ENCODE assay signal across 7 cellular contexts in genomic region chr14:49768301-49769121, GRCh38. TPM values are rescaled to one million over a fixed set of nuclear protein-coding genes. Genes with fewer than 3 reads are reported as not detected.
A peak's percentile ranks its signal among the peaks of the same experiment; 100 is the strongest.
DNase-seq lines count a peak whose midpoint lies in the region; ATAC-seq, FAIRE-seq and TF ChIP-seq lines count a peak whose summit lies in the region.

No MANE protein-coding gene starts in this region.

- peak overlapping the region; percentile 90 to 96 for H3K27ac ChIP-seq in coronary artery
- H3K27ac ChIP-seq in HepG2 (ENCODE audit: extremely low read length, insufficient read depth, low read length): peak overlapping the region; percentile 99

- in situ Hi-C loops in HepG2 (cut with HindIII; ENCODE audit: extremely low pct_ligation_motif_present, low pct_unique_long_range_greater_than_20kb): loop anchor here (5.0 to 10.0 kb wide), 2 partner anchors 74 to 136 kb away; partner anchors contain the start of gene KLHDC1

- ATAC-seq in GM18499 (IDR thresholded peaks at IDR 0.05; ENCODE audit: insufficient read depth, unreplicated experiment) (peak; percentile 22), HG02623 (IDR thresholded peaks at IDR 0.05; ENCODE audit: unreplicated experiment) (peak; percentile 29), HepG2 (peak; percentile 39)

- H2AFZ ChIP-seq in HepG2 (ENCODE audit: low read length): no peak overlapping the region

- peak overlapping the region; percentile 99 for H3K4me2 ChIP-seq in HepG2 (ENCODE audit: low read depth, low read length)

- TF ChIP-seq RAD21 in HepG2 (CRISPR knock-in tag; IDR thresholded peaks at IDR 0.05): no peak

- H4K20me1 ChIP-seq in HepG2 (ENCODE audit: insufficient read depth, low read length): no peaks in the 10 kb centered on the region

- H3K9me3 ChIP-seq in HepG2 (ENCODE audit: low read length): no peaks in the 10 kb centered on the region

- peaks cover 41% of the 10 kb centered on the region for H3K79me2 ChIP-seq in HepG2 (ENCODE audit: insufficient read depth, low read length)

- peak overlapping the region; percentile 98 for H3K9ac ChIP-seq in HepG2 (ENCODE audit: insufficient read depth, low read depth, low read length)

- WGBS in HepG2 (ENCODE audit: low lambda C conversion rate): 0% methylated on average over 40 of the region's 67 CpGs

- DNase-seq in NCI-H1105 (lab: John Stamatoyannopoulos, UW) (peak; percentile 10), coronary artery (ENCODE audit: low spot score) (peak; percentile 80), HepG2 (ENCODE audit: low spot score) (peak; percentile 70)
- peak; percentile 87 for DNase-seq in activated CD4-positive, alpha-beta T cell treated with anti-CD3 and anti-CD28 coated beads for 48 hours
- peak; percentile 73 for DNase-seq in stimulated activated CD4-positive, alpha-beta T cell treated with anti-CD3 and anti-CD28 coated beads, Interleukin-4, amount 100 ng/mL, for 1 hour

- no peak for TF ChIP-seq CTCF in coronary artery (IDR thresholded peaks at IDR 0.05)
- peak; percentile 14; the same call in 1 of the 2 replicates for TF ChIP-seq CTCF in HepG2 (CRISPR knock-in tag; IDR thresholded peaks at IDR 0.05)

- intact Hi-C loops in HepG2 (cut with micrococcal nuclease; ENCODE audit: unreplicated experiment): loop anchor here (1.0 to 2.0 kb wide), 2 partner anchors 76 to 134 kb away; partner anchors contain the start of gene KLHDC1

- no peak for TF ChIP-seq EP300 in HepG2 (IDR thresholded peaks at IDR 0.05; ENCODE audit: low read depth in 2 of 2, low read length in 2 of 2)
- TF ChIP-seq EP300 in HepG2 (CRISPR knock-in tag; IDR thresholded peaks at IDR 0.05; ENCODE audit: borderline replicate concordance): no peak; the same call in 1 of the 2 replicates

- peaks cover 40% of the 10 kb centered on the region for H3K4me1 ChIP-seq in HepG2 (ENCODE audit: insufficient read depth, low read length)

- CTCF ChIA-PET in HepG2 (lab: Yijun Ruan, JAX; ENCODE audit: low intra/inter-chr PET ratio, low total read pairs): no interaction called here

- POLR2A ChIA-PET in HepG2 (lab: Yijun Ruan, JAX): interaction anchor here (0.8 to 6.5 kb wide), 22 partner anchors 13 to 184 kb away, joined by 3 to 76 read pairs (median 10); partner anchors contain the start of genes DNAAF2, KLHDC1, LRR1 and MGAT2

- H3K4me3 ChIP-seq in coronary artery (peak overlapping the region; percentile 91), HepG2 (replicated peaks in 1 of 3; ENCODE audit: insufficient read depth in 1 of 3, low read depth in 2 of 3, low read length in 3 of 3) (peak overlapping the region; percentile 76 to 99 (median 94))

- H3K27me3 ChIP-seq in HepG2 (ENCODE audit: control insufficient read depth in 1 of 2, insufficient read depth in 2 of 2, low read length in 2 of 2): no peaks in the 10 kb centered on the region; a peak in 1 of 5 replicates

- BruUV-seq in HepG2 (replicated peaks; lab: Mats Ljungman, UMichigan): no TSS peak

- peak; percentile 62 to 72 for TF ChIP-seq POLR2A in HepG2 (IDR thresholded peaks at IDR 0.05; ENCODE audit: insufficient read depth in 1 of 2, low read depth in 2 of 2, low read length in 2 of 2)

- H3K36me3 ChIP-seq in HepG2 (replicated peaks in 1 of 2; ENCODE audit: control insufficient read depth in 1 of 2, insufficient read depth in 2 of 2, low read length in 2 of 2): 0 out of 5 replicates have a peak, but pooled peaks cover 0 to 4% of the 10 kb centered on the region in 2 experiments

- no peak for FAIRE-seq in HepG2 (lab: Jason Lieb, UNC)

TF ChIP-seq in HepG2, 621 proteins besides CTCF, POLR2A, EP300 and RAD21 (continues in another document):
- TF ChIP-seq YY1 (IDR thresholded peaks at IDR 0.05; ENCODE audit: insufficient read depth, insufficient replicate concordance, low read depth, low read length) (no peak), SNAPC5 (CRISPR knock-in tag; IDR thresholded peaks at IDR 0.05; ENCODE audit: borderline replicate concordance) (no peak), ZNF737 (CRISPR knock-in tag; IDR thresholded peaks at IDR 0.05; ENCODE audit: borderline replicate concordance) (no peak), CCDC6 (CRISPR knock-in tag; IDR thresholded peaks at IDR 0.05) (no peak; the same call in 1 of the 2 replicates), ZNF34 (CRISPR knock-in tag; IDR thresholded peaks at IDR 0.05; ENCODE audit: borderline replicate concordance) (no peak), NPAS2 (CRISPR knock-in tag; IDR thresholded peaks at IDR 0.05; ENCODE audit: borderline replicate concordance) (no peak), ZNF687 (CRISPR knock-in tag; IDR thresholded peaks at IDR 0.05) (peak; percentile 76), POLR2AphosphoS5 (IDR thresholded peaks at IDR 0.05; ENCODE audit: low read depth, low read length) (peak; percentile 79; the same call in 1 of the 2 replicates), IKZF5 (CRISPR knock-in tag; IDR thresholded peaks at IDR 0.05) (no peak; the same call in 1 of the 2 replicates), ZNF546 (CRISPR knock-in tag; conservative IDR thresholded peaks at IDR 0.05) (no peak), NFRKB (IDR thresholded peaks at IDR 0.05) (no peak), ZNF180 (CRISPR knock-in tag; IDR thresholded peaks at IDR 0.05; ENCODE audit: borderline replicate concordance, low read depth) (no peak)

RNA-seq across cellular contexts. Expression of gene KLHDC2, which starts 0.6 kb away (rescaled TPM):
- total RNA-seq in HepG2 (2016; rRNA removed; fragmentation: Illumina TruSeq; extraction: Trizol): 80.3 and 95.5 TPM in 2 replicates
- total RNA-seq in HepG2 (2016; cell fraction: cytosol; rRNA removed; fragmentation: Illumina TruSeq; extraction: Trizol; ENCODE audit: low read depth): 41.2 and 54.6 TPM in 2 replicates
- total RNA-seq in HepG2 (2016; cell fraction: insoluble cytoplasmic fraction; rRNA removed; fragmentation: Illumina TruSeq; extraction: Trizol): 84.5 and 96.7 TPM in 2 replicates
- 76.7 and 86.6 TPM in 2 replicates for total RNA-seq in HepG2 (2016; cell fraction: membrane; rRNA removed; fragmentation: Illumina TruSeq; extraction: Trizol)
- total RNA-seq in HepG2 (2016; cell fraction: nucleus; rRNA removed; fragmentation: Illumina TruSeq; extraction: Trizol): 92.2 and 109 TPM in 2 replicates
- 139 and 170 TPM in 2 replicates for polyA plus RNA-seq in HepG2 (2011; rRNA removed)
- polyA plus RNA-seq in HepG2 (2011; cell fraction: cytosol; rRNA removed): 50.6 and 65.9 TPM in 2 replicates
- 291 and 350 TPM in 2 replicates for polyA plus RNA-seq in HepG2 (2011; cell fraction: nucleus; rRNA removed)
- polyA plus RNA-seq in HepG2 (2012): 96.1 and 115 TPM in 2 replicates
- 26.0 and 31.8 TPM in 2 replicates for polyA plus RNA-seq in HepG2 (2016; cell fraction: cytosol; fragmentation: Illumina TruSeq; extraction: Trizol; ENCODE audit: low read depth)
- 64.1 and 66.6 TPM in 2 replicates for polyA plus RNA-seq in HepG2 (2016; cell fraction: insoluble cytoplasmic fraction; fragmentation: Illumina TruSeq; extraction: Trizol; ENCODE audit: low read depth)
- polyA plus RNA-seq in HepG2 (2016; cell fraction: membrane; fragmentation: Illumina TruSeq; extraction: Trizol; ENCODE audit: low read depth): 40.0 and 41.5 TPM in 2 replicates
- 142 and 145 TPM in 2 replicates for polyA plus RNA-seq in HepG2 (2016; cell fraction: nucleus; fragmentation: Illumina TruSeq; extraction: Trizol; ENCODE audit: insufficient read depth, low read depth)
- polyA minus RNA-seq in HepG2 (2011; rRNA and poly(A)+ RNA removed; ENCODE audit: low replicate concordance): 34.2 and 92.1 TPM in 2 replicates
- polyA minus RNA-seq in HepG2 (2011; cell fraction: cytosol; rRNA and poly(A)+ RNA removed): 41.9 and 43.5 TPM in 2 replicates
- 188 and 199 TPM in 2 replicates for polyA minus RNA-seq in HepG2 (2011; cell fraction: nucleus; rRNA and poly(A)+ RNA removed)

Comparison
In these comparisons a context has a peak if more than half of its experiments do, and no peak if none do; other contexts are left out.
1. Peak in every context shown above with its lines: DNase-seq, ATAC-seq, H3K4me3 ChIP-seq and H3K27ac ChIP-seq.
2. DNase-seq: peak in every context shown above with its lines; median percentile 87 in activated CD4-positive, alpha-beta T cell treated with anti-CD3 and anti-CD28 coated beads for 48 hours; 80 in coronary artery; 73 in stimulated activated CD4-positive, alpha-beta T cell treated with anti-CD3 and anti-CD28 coated beads, Interleukin-4, amount 100 ng/mL, for 1 hour; 70 in HepG2; 10 in NCI-H1105.